Comparison of ENCODE assay signal across 29 cellular contexts in genomic region chr10:96261930-96262329, GRCh38. TPM values are rescaled to one million over a fixed set of nuclear protein-coding genes. Genes with fewer than 3 reads are reported as not detected.
DNase-seq lines count a peak whose midpoint lies in the region; ATAC-seq, FAIRE-seq and TF ChIP-seq lines count a peak whose summit lies in the region.
"Had no signal": no experiment of that assay in that cellular context is flagged by ENCODE, and none has a peak within 500 bp of the region (broad histone marks: within the 10 kb centered on the region; RNA-seq: fewer than 3 reads in every experiment).

No MANE protein-coding gene starts in this region.

- peaks cover 100% of the 10 kb centered on the region for H3K79me2 ChIP-seq in OCI-LY7 (ENCODE audit: insufficient read depth, low read depth, low read length)

- no peak overlapping the region for H2AFZ ChIP-seq in OCI-LY7 (ENCODE audit: low read length)

- H3K27ac ChIP-seq in OCI-LY7 (ENCODE audit: low read depth, low read length, poor library complexity, severe bottlenecking), result peak overlapping the region; percentile 23
- H3K27ac ChIP-seq: esophagus squamous epithelium, tibial artery had no signal

- intact Hi-C loops in OCI-LY7 (cut with micrococcal nuclease; ENCODE audit: unreplicated experiment), result no loop called here
- intact Hi-C loops in left colon (cut with DNase I, micrococcal nuclease), result no loop called here
- intact Hi-C loops in activated naive CD4-positive, alpha-beta T cell treated with anti-CD3 and anti-CD28 coated beads for 36 hours (cut with micrococcal nuclease), result no loop called here

- H3K4me1 ChIP-seq in OCI-LY7 (ENCODE audit: insufficient read depth, low read length, poor library complexity, severe bottlenecking), result peaks cover 100% of the 10 kb centered on the region
- H3K4me1 ChIP-seq: BE2C had no signal

- no peaks in the 10 kb centered on the region for H3K27me3 Mint-ChIP-seq in stimulated activated memory B cell treated with anti-CD40 and anti-IgM and Interleukin-4, amounts not matched to agents 10 μg/mL and 1 μg/mL and 100 μg/mL, for 72 hours
- H3K27me3 Mint-ChIP-seq in activated naive CD4-positive, alpha-beta T cell treated with anti-CD3 and anti-CD28 coated beads for 36 hours (ENCODE audit: low read depth), result peaks cover 5% of the 10 kb centered on the region

- peak; percentile 86 for ATAC-seq in left colon
- ATAC-seq in stimulated activated memory B cell treated with anti-CD40 and anti-IgM and Interleukin-4, amounts not matched to agents 10 μg/mL and 1 μg/mL and 100 μg/mL, for 72 hours, result peak; percentile 27
- ATAC-seq in HG03442 (IDR thresholded peaks at IDR 0.05; ENCODE audit: unreplicated experiment), result no peak
- ATAC-seq: naive thymus-derived CD4-positive, alpha-beta T cell; PC-3 had no signal

- no peaks in the 10 kb centered on the region for H3K9me2 ChIP-seq in OCI-LY7 (ENCODE audit: insufficient read depth, low read length)

- H3K4me1 Mint-ChIP-seq in stimulated activated memory B cell treated with anti-CD40 and anti-IgM and Interleukin-4, amounts not matched to agents 10 μg/mL and 1 μg/mL and 100 μg/mL, for 72 hours, result peaks cover 96% of the 10 kb centered on the region
- no peaks in the 10 kb centered on the region for H3K4me1 Mint-ChIP-seq in activated naive CD4-positive, alpha-beta T cell treated with anti-CD3 and anti-CD28 coated beads for 36 hours (ENCODE audit: low read depth)

- no TSS peak for BruUV-seq in OCI-LY7 (replicated peaks; lab: Mats Ljungman, UMichigan)

- TF ChIP-seq CTCF in OCI-LY7 (conservative IDR thresholded peaks at IDR 0.05; ENCODE audit: low read length) (no peak), foreskin fibroblast (IDR thresholded peaks at IDR 0.05; ENCODE audit: low read depth, low read length) (no peak)

- H3K36me3 Mint-ChIP-seq in stimulated activated memory B cell treated with anti-CD40 and anti-IgM and Interleukin-4, amounts not matched to agents 10 μg/mL and 1 μg/mL and 100 μg/mL, for 72 hours, result peaks cover 61% of the 10 kb centered on the region
- no peaks in the 10 kb centered on the region for H3K36me3 Mint-ChIP-seq in activated naive CD4-positive, alpha-beta T cell treated with anti-CD3 and anti-CD28 coated beads for 36 hours (ENCODE audit: low read depth)
- H3K36me3 Mint-ChIP-seq: naive thymus-derived CD4-positive, alpha-beta T cell had no signal

- peak overlapping the region; percentile 44 for H3K4me3 Mint-ChIP-seq in stimulated activated memory B cell treated with anti-CD40 and anti-IgM and Interleukin-4, amounts not matched to agents 10 μg/mL and 1 μg/mL and 100 μg/mL, for 72 hours
- H3K4me3 Mint-ChIP-seq in activated naive CD4-positive, alpha-beta T cell treated with anti-CD3 and anti-CD28 coated beads for 36 hours, result no peak overlapping the region
- H3K4me3 Mint-ChIP-seq: naive thymus-derived CD4-positive, alpha-beta T cell; T-helper 2 cell treated with Interferon-gamma antibody and Interleukin-4, amounts not matched to agents 5 μg/mL and 100 μg/mL, for 36 hours had no signal

- H4K20me1 ChIP-seq in OCI-LY7 (ENCODE audit: insufficient read depth, low read length), result peaks cover 28% of the 10 kb centered on the region; the same call in 1 of the 2 replicates

- H3K4me3 ChIP-seq in OCI-LY7 (ENCODE audit: low read depth, low read length, poor library complexity, severe bottlenecking) (no peak overlapping the region), foreskin fibroblast (ENCODE audit: low read depth in 1 of 2, low read length in 2 of 2) (no peak overlapping the region)
- H3K4me3 ChIP-seq: esophagus squamous epithelium, tibial artery had no signal

- POLR2A ChIA-PET in OCI-LY7 (lab: Charles Lee), result interaction anchor here (0.9 to 5.1 kb wide), 7 partner anchors 9 to 37 kb away, joined by 3 to 44 read pairs (median 5); partner anchors contain the start of gene BLNK

- H3K9me3 Mint-ChIP-seq in stimulated activated memory B cell treated with anti-CD40 and anti-IgM and Interleukin-4, amounts not matched to agents 10 μg/mL and 1 μg/mL and 100 μg/mL, for 72 hours, result no peaks in the 10 kb centered on the region
- H3K9me3 Mint-ChIP-seq in activated naive CD4-positive, alpha-beta T cell treated with anti-CD3 and anti-CD28 coated beads for 36 hours, result no peaks in the 10 kb centered on the region
- H3K9me3 Mint-ChIP-seq: naive thymus-derived CD4-positive, alpha-beta T cell; T-helper 2 cell treated with Interferon-gamma antibody and Interleukin-4, amounts not matched to agents 5 μg/mL and 100 μg/mL, for 36 hours had no signal

- FAIRE-seq in GM12891 (lab: Jason Lieb, UNC), result peak; percentile 55
- FAIRE-seq: frontal cortex had no signal

- H3K36me3 ChIP-seq in OCI-LY7 (ENCODE audit: insufficient read depth, low read length), result peaks cover 97% of the 10 kb centered on the region
- H3K36me3 ChIP-seq: BE2C, esophagus squamous epithelium, tibial artery had no signal

- TF ChIP-seq POLR2A in GM12891 (IDR thresholded peaks at IDR 0.05; ENCODE audit: low read depth, low read length), result 0 out of 2 replicates have a peak, but pooled peaks have one; percentile 18

- no peaks in the 10 kb centered on the region for H3K9me3 ChIP-seq in OCI-LY7 (ENCODE audit: low read length)
- H3K9me3 ChIP-seq: BE2C, esophagus squamous epithelium, tibial artery had no signal

- H3K27ac Mint-ChIP-seq in stimulated activated memory B cell treated with anti-CD40 and anti-IgM and Interleukin-4, amounts not matched to agents 10 μg/mL and 1 μg/mL and 100 μg/mL, for 72 hours, result peak overlapping the region; percentile 86
- no peak overlapping the region for H3K27ac Mint-ChIP-seq in activated naive CD4-positive, alpha-beta T cell treated with anti-CD3 and anti-CD28 coated beads for 36 hours
- H3K27ac Mint-ChIP-seq: naive thymus-derived CD4-positive, alpha-beta T cell; T-helper 2 cell treated with Interferon-gamma antibody and Interleukin-4, amounts not matched to agents 5 μg/mL and 100 μg/mL, for 36 hours had no signal

- DNase-seq in GM12891 (ENCODE audit: insufficient read length, low spot score) (no peak), OCI-LY7 (ENCODE audit: low spot score) (no peak), left colon (peak in 1 of 2 donors; percentile 52), foreskin fibroblast (no peak), NCI-H2196 treated with DMSO at 0.1 percent for 48 hours (lab: John Stamatoyannopoulos, UW; ENCODE audit: unreplicated experiment) (no peak)
- no peak for DNase-seq in activated naive CD4-positive, alpha-beta T cell treated with anti-CD3 and anti-CD28 coated beads for 36 hours
- DNase-seq: activated CD4-positive, alpha-beta T cell treated with anti-CD3 and anti-CD28 coated beads for 48 hours; activated CD8-positive, alpha-beta memory T cell treated with anti-CD3 and anti-CD28 coated beads for 24 hours; activated effector memory CD4-positive, alpha-beta T cell treated with anti-CD3 and anti-CD28 coated beads, Interleukin-2, amount 50 U/mL, for 16 hours; BE2C; central memory CD4-positive, alpha-beta T cell; dermis blood vessel endothelial cell; esophagus squamous epithelium; GF-D8; KG1; MM.1S; naive thymus-derived CD4-positive, alpha-beta T cell; NCI-H1417; NCI-H446; nucleus accumbens; PC-3; Right ventricle myocardium superior; tibial artery had no signal

- CTCF ChIA-PET in OCI-LY7 (lab: Charles Lee; ENCODE audit: unreplicated experiment), result interaction anchor here (1.3 to 1.9 kb wide), 2 partner anchors 29 to 31 kb away, joined by 5 read pairs; no protein-coding TSS in a partner anchor
- CTCF ChIA-PET in activated naive CD4-positive, alpha-beta T cell treated with anti-CD3 and anti-CD28 coated beads for 36 hours (lab: Charles Lee), result interaction anchor here (1.0 to 1.7 kb wide), 2 partner anchors 28 to 32 kb away, joined by 4 to 5 read pairs; no protein-coding TSS in a partner anchor

- H3K4me2 ChIP-seq in OCI-LY7 (ENCODE audit: low read length), result peak overlapping the region; percentile 50

TF ChIP-seq in GM12891, 5 proteins besides CTCF, POLR2A, EP300 and RAD21:
- no peak for TF ChIP-seq SPI1 (IDR thresholded peaks at IDR 0.05; ENCODE audit: low read depth, low read length)
- no peak for TF ChIP-seq POU2F2 (IDR thresholded peaks at IDR 0.05; ENCODE audit: low read depth, low read length)
- TF ChIP-seq POLR2AphosphoS5 (IDR thresholded peaks at IDR 0.05; ENCODE audit: low read depth, low read length), result no peak
- TF ChIP-seq PAX5 (IDR thresholded peaks at IDR 0.05; ENCODE audit: insufficient read depth, low read length, severe bottlenecking), result no peak
- no peak for TF ChIP-seq TAF1 (IDR thresholded peaks at IDR 0.05; ENCODE audit: low read depth, low read length)

RNA-seq across cellular contexts. Expression of gene BLNK, which starts 9.4 kb away (rescaled TPM):
- polyA plus RNA-seq in GM12891 (2012; ENCODE audit: low read depth, missing spikeins), result 92.6 TPM
- total RNA-seq in OCI-LY7 (2014; rRNA removed; shearing (Covaris generic)), result 78.0 and 113 TPM in 2 replicates
- 182 and 201 TPM in 2 replicates for total RNA-seq in OCI-LY7 (2022)
- total RNA-seq in left colon, result 10 to 100 TPM; 22.1 to 24.9 TPM
- not detected for total RNA-seq in activated naive CD4-positive, alpha-beta T cell treated with anti-CD3 and anti-CD28 coated beads for 36 hours
- total RNA-seq: dermis blood vessel endothelial cell, PC-3 had no signal

RNA-seq across cellular contexts. Expression of gene DNTT, which starts 42.3 kb away (rescaled TPM):
- polyA plus RNA-seq in GM12891 (2012; ENCODE audit: low read depth, missing spikeins), result not detected
- total RNA-seq in OCI-LY7 (2014; rRNA removed; shearing (Covaris generic)), result 0.16 TPM in 1 of 2 replicates, not detected in the other
- total RNA-seq in OCI-LY7 (2022) (0.18 and 0.32 TPM in 2 replicates), left colon (not detected)
- total RNA-seq in activated naive CD4-positive, alpha-beta T cell treated with anti-CD3 and anti-CD28 coated beads for 36 hours, result under 1 TPM in 1 of 2 experiments, not detected in 1; 0.10 TPM
- total RNA-seq: dermis blood vessel endothelial cell, esophagus squamous epithelium, frontal cortex, H4, PC-3, Right ventricle myocardium superior, skeletal muscle tissue had no signal

Comparison
In these comparisons a context has a peak if more than half of its experiments do, and no peak if none do; other contexts are left out.
1. RNA of gene BLNK, which starts 9.4 kb away (total RNA-seq): 78.0 to 201 TPM in OCI-LY7 and 22.1 to 24.9 TPM in left colon; not detected in activated naive CD4-positive, alpha-beta T cell treated with anti-CD3 and anti-CD28 coated beads for 36 hours; every median in the first group is over 10 times any median in the second.